In genomic region chr10:118798186-118798811, GRCh38 we compare ENCODE assay signal across 1 cellular context.
TF ChIP-seq lines count a peak whose summit lies in the region.

No MANE protein-coding gene starts in this region.

TF ChIP-seq in HEK293, 187 proteins besides CTCF, POLR2A, EP300 and RAD21 (continued from another document):
- no peak for TF ChIP-seq REST (tag by site-specific recombination; IDR thresholded peaks at IDR 0.05)
